Comparison of ENCODE assay signal across 3 cellular contexts in genomic region chr3:114290911-114291901, GRCh38.
TF ChIP-seq lines count a peak whose summit lies in the region.

No MANE protein-coding gene starts in this region.

TF ChIP-seq in A549, 52 proteins besides CTCF, POLR2A, EP300 and RAD21:
- TF ChIP-seq SMC3 (IDR thresholded peaks at IDR 0.05) (peak; percentile 37; the same call in 1 of the 3 replicates), EHF (CRISPR knock-in tag; IDR thresholded peaks at IDR 0.05) (no peak)

TF ChIP-seq in WTC11, 78 proteins besides CTCF, POLR2A, EP300 and RAD21:
- TF ChIP-seq FOXK1 (CRISPR knock-in tag; IDR thresholded peaks at IDR 0.05) (no peak), ZBTB21 (CRISPR knock-in tag; IDR thresholded peaks at IDR 0.05; ENCODE audit: borderline replicate concordance) (no peak), ETV6 (CRISPR knock-in tag; IDR thresholded peaks at IDR 0.05) (peak; percentile 63; the same call in 1 of the 2 replicates), USF1 (CRISPR knock-in tag; IDR thresholded peaks at IDR 0.05) (no peak), ZNF138 (CRISPR knock-in tag; conservative IDR thresholded peaks at IDR 0.05) (no peak), SMAD3 (CRISPR knock-in tag; IDR thresholded peaks at IDR 0.05; ENCODE audit: borderline replicate concordance) (peak; percentile 34; the same call in 1 of the 2 replicates), TEAD1 (CRISPR knock-in tag; IDR thresholded peaks at IDR 0.05) (0 out of 2 replicates have a peak, but pooled peaks have one; percentile 25), CBFB (CRISPR knock-in tag; IDR thresholded peaks at IDR 0.05; ENCODE audit: low read depth) (no peak), MAX (CRISPR knock-in tag; IDR thresholded peaks at IDR 0.05) (peak; percentile 25; the same call in 1 of the 2 replicates), HMGXB4 (CRISPR knock-in tag; IDR thresholded peaks at IDR 0.05) (peak; percentile 67; the same call in 1 of the 2 replicates), ZNF423 (CRISPR knock-in tag; IDR thresholded peaks at IDR 0.05) (peak; percentile 37; the same call in 1 of the 2 replicates)

TF ChIP-seq in HepG2, 621 proteins besides CTCF, POLR2A, EP300 and RAD21:
- TF ChIP-seq NFIB (CRISPR knock-in tag; IDR thresholded peaks at IDR 0.05; ENCODE audit: borderline replicate concordance) = no peak
- TF ChIP-seq NR1H2 (CRISPR knock-in tag; IDR thresholded peaks at IDR 0.05; ENCODE audit: borderline replicate concordance, low read depth) = no peak
- TF ChIP-seq SMAD9 (CRISPR knock-in tag; IDR thresholded peaks at IDR 0.05) = no peak
- peak; percentile 67; the same call in 1 of the 2 replicates for TF ChIP-seq ZNF572 (CRISPR knock-in tag; IDR thresholded peaks at IDR 0.05)
- TF ChIP-seq ZFX (CRISPR knock-in tag; IDR thresholded peaks at IDR 0.05; ENCODE audit: low read depth) = peak; percentile 55; the same call in 1 of the 2 replicates
- TF ChIP-seq ZNF687 (CRISPR knock-in tag; IDR thresholded peaks at IDR 0.05) = peak; percentile 27; the same call in 1 of the 2 replicates
- peak; percentile 42; the same call in 1 of the 2 replicates for TF ChIP-seq MAZ (IDR thresholded peaks at IDR 0.05; ENCODE audit: borderline replicate concordance, low read depth, low read length)
- no peak for TF ChIP-seq MAZ (CRISPR knock-in tag; IDR thresholded peaks at IDR 0.05; ENCODE audit: low read depth)
- TF ChIP-seq SMC3 (IDR thresholded peaks at IDR 0.05; ENCODE audit: low read length) = peak; percentile 54
- no peak for TF ChIP-seq ASH2L (IDR thresholded peaks at IDR 0.05; ENCODE audit: insufficient read length, low read depth, low read length)
- TF ChIP-seq ZFP82 (CRISPR knock-in tag; IDR thresholded peaks at IDR 0.05; ENCODE audit: borderline replicate concordance) = no peak
- TF ChIP-seq STAG1 (CRISPR knock-in tag; IDR thresholded peaks at IDR 0.05) = peak; percentile 66
- TF ChIP-seq KDM2A (CRISPR knock-in tag; IDR thresholded peaks at IDR 0.05; ENCODE audit: borderline replicate concordance, low read depth) = peak; percentile 40; the same call in 1 of the 2 replicates
- TF ChIP-seq PATZ1 (CRISPR knock-in tag; IDR thresholded peaks at IDR 0.05) = 0 out of 2 replicates have a peak, but pooled peaks have one; percentile 45
- 0 out of 2 replicates have a peak, but pooled peaks have one; percentile 8 for TF ChIP-seq GABPB1 (CRISPR knock-in tag; IDR thresholded peaks at IDR 0.05)
- 0 out of 2 replicates have a peak, but pooled peaks have one; percentile 15 for TF ChIP-seq IRF2 (CRISPR knock-in tag; IDR thresholded peaks at IDR 0.05)
- peak; percentile 17; the same call in 1 of the 2 replicates for TF ChIP-seq ZFP91 (CRISPR knock-in tag; IDR thresholded peaks at IDR 0.05; ENCODE audit: borderline replicate concordance)
- 0 out of 2 replicates have a peak, but pooled peaks have one; percentile 34 for TF ChIP-seq ZBTB7B (CRISPR knock-in tag; IDR thresholded peaks at IDR 0.05)
- TF ChIP-seq HNRNPLL (IDR thresholded peaks at IDR 0.05; ENCODE audit: low read depth, low read length, poor library complexity, severe bottlenecking) = no peak
- no peak for TF ChIP-seq ATF1 (CRISPR knock-in tag; IDR thresholded peaks at IDR 0.05)
- TF ChIP-seq HMGXB4 (CRISPR knock-in tag; IDR thresholded peaks at IDR 0.05; ENCODE audit: borderline replicate concordance in 1 of 2, low read depth in 1 of 2) = peak in 1 of 2 experiments; percentile 42; a peak in 1 of 4 replicates
- no peak for TF ChIP-seq HMGA1 (CRISPR knock-in tag; conservative IDR thresholded peaks at IDR 0.05)
- TF ChIP-seq GLMP (CRISPR knock-in tag; IDR thresholded peaks at IDR 0.05; ENCODE audit: borderline replicate concordance) = no peak
- TF ChIP-seq XRCC5 (optimal IDR thresholded peaks at IDR 0.05; ENCODE audit: low read length) = peak; percentile 61
